In the genomic region with DNA sequence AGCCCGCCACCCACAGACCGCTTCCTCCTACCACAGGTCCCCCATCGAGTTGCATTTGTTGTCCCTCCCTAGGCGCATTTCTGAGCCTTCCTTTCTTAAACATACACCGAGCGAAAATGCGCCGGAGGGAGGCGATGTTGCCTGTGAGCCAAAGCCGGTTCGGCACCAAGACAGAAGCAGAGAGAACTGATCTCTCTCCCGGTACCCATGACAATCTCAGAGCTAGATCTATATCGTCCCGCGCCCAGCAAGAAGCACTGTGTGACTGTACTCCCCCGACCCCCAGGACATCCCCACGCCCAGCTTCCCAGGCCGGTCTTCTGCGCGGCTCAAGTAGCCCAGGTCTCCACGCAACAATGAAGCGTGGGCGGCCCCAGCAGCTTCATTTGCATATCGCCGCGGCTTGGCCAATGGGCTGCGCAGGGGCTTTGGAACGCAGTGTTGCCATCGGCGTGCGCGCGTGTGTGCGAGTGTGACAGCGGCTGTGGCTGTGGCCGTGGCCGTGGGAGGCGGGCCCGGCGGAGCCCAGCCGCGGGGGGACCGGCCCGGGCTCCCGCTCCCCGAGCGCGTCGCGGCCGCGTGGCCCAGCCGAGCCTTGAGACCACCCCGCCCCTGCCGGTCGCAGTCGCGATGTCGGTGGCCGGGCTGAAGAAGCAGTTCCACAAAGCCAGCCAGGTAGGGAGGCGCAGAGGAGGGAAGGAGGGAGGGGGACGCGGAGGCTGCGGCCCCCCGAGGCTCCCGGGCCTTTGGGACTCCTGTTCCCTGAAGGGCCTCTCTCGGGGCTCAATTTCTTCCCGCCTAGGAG, we compare ENCODE assay signal across 8 cellular contexts. TPM values are rescaled to one million over a fixed set of nuclear protein-coding genes. Genes with fewer than 3 reads are reported as not detected.
DNase-seq lines count a peak whose midpoint lies in the region; ATAC-seq and TF ChIP-seq lines count a peak whose summit lies in the region.

Gene SH3GL3, plus strand, starts transcription at position 438 of the 805 bp plus-strand sequence. Its CDS starts 193 bp downstream, at position 631.

- no peaks in the 10 kb centered on the region for H3K36me3 ChIP-seq in mucosa of descending colon (ENCODE audit: low read depth)

- ATAC-seq in activated T-cell treated with anti-CD3 and anti-CD28 coated beads, Interleukin-2, amount 50 U/mL, for 4 hours: peak; percentile 86 to 89
- ATAC-seq in mucosa of descending colon: peak; percentile 92

- peak; percentile 0 for DNase-seq in DMS153 treated with DMSO at 0.1 percent for 48 hours (lab: John Stamatoyannopoulos, UW; ENCODE audit: unreplicated experiment)
- no peak for DNase-seq in DMS153 (lab: John Stamatoyannopoulos, UW)
- peak; percentile 11 for DNase-seq in NCI-H2227 treated with DMSO at 0.1 percent for 48 hours (lab: John Stamatoyannopoulos, UW)
- DNase-seq in activated T-cell treated with anti-CD3 and anti-CD28 coated beads, Interleukin-2, amount 50 U/mL, for 4 hours: peak; percentile 10
- peak; percentile 42 for DNase-seq in fibroblast of gingiva (ENCODE audit: low read depth)
- peak; percentile 56 to 66 (median 66) for DNase-seq in mucosa of descending colon
- DNase-seq in stimulated activated CD8-positive, alpha-beta memory T cell treated with anti-CD3 and anti-CD28 coated beads, Interleukin-7, amount 100 ng/mL, for 24 hours (ENCODE audit: low read depth): peak; percentile 22
- no peak for DNase-seq in NAMALWA (ENCODE audit: low spot score)

- H3K27me3 Mint-ChIP-seq in activated T-cell treated with anti-CD3 and anti-CD28 coated beads, Interleukin-2, amount 50 U/mL, for 4 hours (ENCODE audit: low read depth): peaks cover 35% of the 10 kb centered on the region

- no peak for TF ChIP-seq CTCF in mucosa of descending colon (IDR thresholded peaks at IDR 0.05)

- peak within 1 kb of the TSS; percentile 59 for H3K4me3 Mint-ChIP-seq in activated T-cell treated with anti-CD3 and anti-CD28 coated beads, Interleukin-2, amount 50 U/mL, for 4 hours

- H3K36me3 Mint-ChIP-seq in activated T-cell treated with anti-CD3 and anti-CD28 coated beads, Interleukin-2, amount 50 U/mL, for 4 hours (ENCODE audit: insufficient read depth): no peaks in the 10 kb centered on the region

- no peak within 1 kb of the TSS for H3K4me3 ChIP-seq in mucosa of descending colon

- no peaks in the 10 kb centered on the region for H3K9me3 Mint-ChIP-seq in activated T-cell treated with anti-CD3 and anti-CD28 coated beads, Interleukin-2, amount 50 U/mL, for 4 hours

- H3K4me1 Mint-ChIP-seq in activated T-cell treated with anti-CD3 and anti-CD28 coated beads, Interleukin-2, amount 50 U/mL, for 4 hours (ENCODE audit: low read depth): peaks cover 7% of the 10 kb centered on the region

- H3K9me3 ChIP-seq in mucosa of descending colon: no peaks in the 10 kb centered on the region

- intact Hi-C loops in mucosa of descending colon (cut with DNase I, micrococcal nuclease): loop anchor here in 1 of 2 donors (10.0 kb wide), 1 partner anchor 108 kb away; no protein-coding TSS in a partner anchor

- H3K4me1 ChIP-seq in mucosa of descending colon (ENCODE audit: low read depth): peaks cover 3% of the 10 kb centered on the region

RNA-seq across cellular contexts. Expression of gene SH3GL3, which starts in this region (rescaled TPM):
- total RNA-seq in activated T-cell treated with anti-CD3 and anti-CD28 coated beads, Interleukin-2, amount 50 U/mL, for 4 hours: not detected
- total RNA-seq in mucosa of descending colon: 1 to 10 TPM in 1 of 3 donors, not detected in 2; 1.2 TPM

Comparison
In these comparisons a context has a peak if more than half of its experiments do, and no peak if none do; other contexts are left out.
1. DNase-seq: peak in DMS153 treated with DMSO at 0.1 percent for 48 hours (single experiment), NCI-H2227 treated with DMSO at 0.1 percent for 48 hours (single experiment), fibroblast of gingiva (single experiment), mucosa of descending colon (3 of 3) and stimulated activated CD8-positive, alpha-beta memory T cell treated with anti-CD3 and anti-CD28 coated beads, Interleukin-7, amount 100 ng/mL, for 24 hours (single experiment); none in DMS153 (single experiment) and NAMALWA (single experiment).
2. Peak in DNase-seq and ATAC-seq in activated T-cell treated with anti-CD3 and anti-CD28 coated beads, Interleukin-2, amount 50 U/mL, for 4 hours; RNA of the gene not detected or under 1 TPM.